ENCODE assay signal across 10 cellular contexts in genomic region chr1:64245495-64245894, GRCh38. TPM values are rescaled to one million over a fixed set of nuclear protein-coding genes. Genes with fewer than 3 reads are reported as not detected.
DNase-seq lines count a peak whose midpoint lies in the region; ATAC-seq and TF ChIP-seq lines count a peak whose summit lies in the region.
"Had no signal": no experiment of that assay in that cellular context is flagged by ENCODE, and none has a peak within 500 bp of the region (broad histone marks: within the 10 kb centered on the region; RNA-seq: fewer than 3 reads in every experiment).

No MANE protein-coding gene starts in this region.

- H3K4me1 ChIP-seq in HUES6 (ENCODE audit: control insufficient read depth, insufficient read depth, low read length) (peaks cover 44% of the 10 kb centered on the region), right lobe of liver (peaks cover 0 to 13% (median 0%) of the 10 kb centered on the region in 4 donors)

- peak overlapping the region; percentile 61 for H3K4me3 Mint-ChIP-seq in activated naive CD8-positive, alpha-beta T cell treated with anti-CD3 and anti-CD28 coated beads, Interleukin-2, amount 50 U/mL, for 24 hours

- no peak for ATAC-seq in activated naive CD8-positive, alpha-beta T cell treated with anti-CD3 and anti-CD28 coated beads, Interleukin-2, amount 50 U/mL, for 24 hours
- ATAC-seq in right lobe of liver = peak; percentile 76 to 88 (median 80)
- no peak for ATAC-seq in HG03196 (IDR thresholded peaks at IDR 0.05; ENCODE audit: unreplicated experiment)
- ATAC-seq in HG03571 (IDR thresholded peaks at IDR 0.05; ENCODE audit: unreplicated experiment) = no peak

- no peaks in the 10 kb centered on the region for H3K36me3 ChIP-seq in HUES6 (ENCODE audit: control insufficient read depth, insufficient read depth, low read length)
- H3K36me3 ChIP-seq in right lobe of liver = no peaks in the 10 kb centered on the region

- H3K9ac ChIP-seq in HUES6 (ENCODE audit: low read length) = peak overlapping the region; percentile 51

- H3K9me3 ChIP-seq in HUES6 (ENCODE audit: control insufficient read depth, insufficient read depth, low read depth, low read length) (no peaks in the 10 kb centered on the region), right lobe of liver (no peaks in the 10 kb centered on the region)

- peak overlapping the region; percentile 1; the same call in 1 of the 2 replicates for H3K27ac ChIP-seq in HUES6 (ENCODE audit: low read depth, low read length)
- H3K27ac ChIP-seq in right lobe of liver = peak overlapping the region in 1 of 3 donors; percentile 14

- no peak for TF ChIP-seq POLR2A in right lobe of liver (IDR thresholded peaks at IDR 0.05)

- peaks cover 27% of the 10 kb centered on the region for H3K4me1 Mint-ChIP-seq in activated naive CD8-positive, alpha-beta T cell treated with anti-CD3 and anti-CD28 coated beads, Interleukin-2, amount 50 U/mL, for 24 hours

- in situ Hi-C loops in G401 (cut with HindIII; ENCODE audit: low sequenced_read_pairs) = no loop called here

- DNase-seq in CD1c-positive myeloid dendritic cell (ENCODE audit: extremely low spot score) (peak; percentile 24), right lobe of liver (peak in 1 of 3 donors; percentile 48), G401 (ENCODE audit: low spot score) (no peak), HuH-7.5 (ENCODE audit: low spot score) (no peak)
- DNase-seq in activated naive CD8-positive, alpha-beta T cell treated with anti-CD3 and anti-CD28 coated beads, Interleukin-2, amount 50 U/mL, for 24 hours = no peak
- DNase-seq: NCI-H1105 had no signal

- no peak for TF ChIP-seq CTCF in right lobe of liver (IDR thresholded peaks at IDR 0.05)

- intact Hi-C loops in right lobe of liver (cut with DNase I) = loop anchor here (10.0 kb wide), 2 partner anchors 551 to 631 kb away; no protein-coding TSS in a partner anchor

- H3K27me3 Mint-ChIP-seq in activated naive CD8-positive, alpha-beta T cell treated with anti-CD3 and anti-CD28 coated beads, Interleukin-2, amount 50 U/mL, for 24 hours = peaks cover 14% of the 10 kb centered on the region

- H3K27me3 ChIP-seq in HUES6 (ENCODE audit: control insufficient read depth, insufficient read depth, low read length) = no peaks in the 10 kb centered on the region
- no peaks in the 10 kb centered on the region for H3K27me3 ChIP-seq in right lobe of liver

- H3K9me3 Mint-ChIP-seq in activated naive CD8-positive, alpha-beta T cell treated with anti-CD3 and anti-CD28 coated beads, Interleukin-2, amount 50 U/mL, for 24 hours = no peaks in the 10 kb centered on the region

- H3K36me3 Mint-ChIP-seq in activated naive CD8-positive, alpha-beta T cell treated with anti-CD3 and anti-CD28 coated beads, Interleukin-2, amount 50 U/mL, for 24 hours (ENCODE audit: low read depth) = no peaks in the 10 kb centered on the region

- peak overlapping the region; percentile 24 for H3K4me3 ChIP-seq in HUES6 (ENCODE audit: low read depth, low read length)
- peak overlapping the region; percentile 5 to 49 (median 45) for H3K4me3 ChIP-seq in right lobe of liver

- 6% methylated on average over 9 of the region's 9 CpGs for WGBS in right lobe of liver (ENCODE audit: insufficient coverage, low coverage, low lambda C conversion rate, missing lambda C conversion rate)

- peak overlapping the region; percentile 74 for H3K27ac Mint-ChIP-seq in activated naive CD8-positive, alpha-beta T cell treated with anti-CD3 and anti-CD28 coated beads, Interleukin-2, amount 50 U/mL, for 24 hours

RNA-seq across cellular contexts. Expression of gene UBE2U, which starts 42.1 kb away (rescaled TPM):
- not detected for total RNA-seq in right lobe of liver
- total RNA-seq in G401 (2014; rRNA removed; shearing (Covaris generic)) = not detected in 2 replicates
- total RNA-seq: bronchial epithelial cell had no signal

Comparison
In these comparisons a context has a peak if more than half of its experiments do, and no peak if none do; other contexts are left out.
1. ATAC-seq: peak in right lobe of liver (4 of 4); none in activated naive CD8-positive, alpha-beta T cell treated with anti-CD3 and anti-CD28 coated beads, Interleukin-2, amount 50 U/mL, for 24 hours (single experiment), HG03196 (single experiment) and HG03571 (single experiment).